In the genomic region with DNA sequence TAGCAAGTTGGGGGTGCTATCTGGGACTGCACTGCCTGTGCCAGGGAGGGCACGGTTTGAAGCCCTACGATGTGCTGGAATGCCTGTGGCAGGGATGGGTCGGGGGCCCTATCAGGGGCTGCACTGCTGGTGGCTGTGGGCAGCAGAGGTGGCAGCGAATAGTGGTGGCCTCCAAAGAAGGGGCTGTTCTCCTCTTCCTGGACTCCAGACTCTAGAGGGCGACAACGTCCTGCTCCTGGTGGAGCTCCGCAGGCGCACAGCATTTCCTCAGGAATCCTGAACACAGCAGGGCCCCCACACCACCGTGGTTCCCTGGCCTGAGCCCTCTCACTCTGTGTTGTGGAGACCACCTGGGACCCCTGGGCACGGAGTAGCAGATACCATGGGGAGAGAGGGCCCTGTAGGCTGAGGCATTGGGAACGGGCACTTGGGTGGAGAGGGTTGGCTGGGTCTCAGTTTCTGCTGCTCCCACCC, we compare ENCODE assay signal across 8 cellular contexts.
DNase-seq lines count a peak whose midpoint lies in the region; ATAC-seq and TF ChIP-seq lines count a peak whose summit lies in the region.

No MANE protein-coding gene starts in this region.

- H3K4me1 ChIP-seq in BE2C (no peaks in the 10 kb centered on the region), testis (no peaks in the 10 kb centered on the region)

- TF ChIP-seq CTCF in BE2C (IDR thresholded peaks at IDR 0.05; ENCODE audit: low read depth, low read length) (peak; percentile 50), GM13977 (IDR thresholded peaks at IDR 0.05; ENCODE audit: extremely low read depth, insufficient read depth, missing control alignments) (peak; percentile 48), VCaP (conservative IDR thresholded peaks at IDR 0.05) (peak; percentile 42), testis (IDR thresholded peaks at IDR 0.05) (no peak)

- no peak overlapping the region for H3K4me3 ChIP-seq in BE2C (ENCODE audit: low read depth, low read length)
- no peak overlapping the region for H3K4me3 ChIP-seq in testis

- H3K27ac ChIP-seq in VCaP (no peak overlapping the region), testis (no peak overlapping the region)

- peak; percentile 51 for DNase-seq in BE2C
- no peak for DNase-seq in GM13977 (ENCODE audit: low spot score)
- peak; percentile 72 for DNase-seq in islet precursor cell
- no peak for DNase-seq in testis

- intact Hi-C loops in testis (cut with DNase I; ENCODE audit: low total_unique reads), result no loop called here

- WGBS in testis, 2 donors, result 84 to 92% methylated on average over 4 to 11 of the region's 11 CpGs

- in situ Hi-C loops in GM13977 (cut with MboI; ENCODE audit: low pct_unique_long_range_greater_than_20kb, low sequenced_read_pairs, unreplicated experiment), result no loop called here

- no peaks in the 10 kb centered on the region for H3K27me3 ChIP-seq in BE2C
- no peaks in the 10 kb centered on the region for H3K27me3 ChIP-seq in testis

- H3K9me3 ChIP-seq in BE2C, result no peaks in the 10 kb centered on the region
- no peaks in the 10 kb centered on the region for H3K9me3 ChIP-seq in testis

- TF ChIP-seq POLR2A in testis (IDR thresholded peaks at IDR 0.05), result no peak

- H3K36me3 ChIP-seq in BE2C, result no peaks in the 10 kb centered on the region
- H3K36me3 ChIP-seq in testis (ENCODE audit: low read depth, missing control alignments), result no peaks in the 10 kb centered on the region

- ATAC-seq in HG02678 (IDR thresholded peaks at IDR 0.05; ENCODE audit: unreplicated experiment) (no peak), HG02884 (IDR thresholded peaks at IDR 0.05; ENCODE audit: unreplicated experiment) (no peak), HG03469 (IDR thresholded peaks at IDR 0.05; ENCODE audit: unreplicated experiment) (no peak)

Comparison
In these comparisons a context has a peak if more than half of its experiments do, and no peak if none do; other contexts are left out.
1. DNase-seq: peak in BE2C (single experiment) and islet precursor cell (single experiment); none in GM13977 (single experiment) and testis (single experiment).
2. CTCF ChIP-seq: peak in BE2C (single experiment), GM13977 (single experiment) and VCaP (single experiment); none in testis (0 of 3).